ENCODE assay signal across 21 cellular contexts in genomic region chr5:159450417-159450816, GRCh38.
"Had no signal": no experiment of that assay in that cellular context is flagged by ENCODE, and none has a peak within 500 bp of the region (broad histone marks: within the 10 kb centered on the region; RNA-seq: fewer than 3 reads in every experiment).

No MANE protein-coding gene starts in this region.

- H3K27me3 ChIP-seq: brain microvascular endothelial cell, upper lobe of left lung had no signal

- FAIRE-seq: kidney had no signal

- DNase-seq: activated B cell treated with CpG ODN at 0.5 μM for 24 hours; activated CD4-positive, alpha-beta memory T cell treated with anti-CD3 and anti-CD28 coated beads for 36 hours; activated CD4-positive, alpha-beta T cell treated with anti-CD3 and anti-CD28 coated beads for 4 hours; activated gamma-delta T cell; activated naive CD4-positive, alpha-beta T cell treated with anti-CD3 and anti-CD28 coated beads, Interleukin-2, amount 50 U/mL, for 16 hours; activated T-cell treated with anti-CD3 and anti-CD28 coated beads for 4 hours; brain microvascular endothelial cell; cerebellar nuclear complex; cortex of kidney; kidney; midbrain; natural killer cell; stimulated activated CD4-positive, alpha-beta T cell treated with anti-CD3 and anti-CD28 coated beads, Interleukin-4, amount 100 ng/mL, for 24 hours; stimulated activated naive CD4-positive, alpha-beta T cell treated with Interleukin-2 at 50 U/mL for 16 hours; upper lobe of left lung had no signal

- H3K27ac Mint-ChIP-seq: activated B cell treated with CpG ODN at 0.5 μM for 24 hours; activated CD4-positive, alpha-beta memory T cell treated with anti-CD3 and anti-CD28 coated beads for 36 hours; activated T-helper 1 cell treated with anti-CD3 and anti-CD28 coated beads, Interleukin-12 subunit alpha, Interleukin-12 subunit beta, Interleukin-2, Interleukin-4 antibody, amounts not matched to agents 30 ng/mL and 10 ng/mL and 1 ng/mL, durations not matched to agents 14 hours and 24 hours and 36 hours; natural killer cell; T-helper 1 cell treated with Interleukin-12 subunit alpha and Interleukin-12 subunit beta and Interleukin-4 antibody, amounts not matched to agents 30 μg/mL and 1 μg/mL, for 36 hours had no signal

- H3K4me1 ChIP-seq: prostate gland had no signal

- H3K9me3 Mint-ChIP-seq: activated B cell treated with CpG ODN at 0.5 μM for 24 hours; activated CD4-positive, alpha-beta memory T cell treated with anti-CD3 and anti-CD28 coated beads for 36 hours; activated T-helper 1 cell treated with anti-CD3 and anti-CD28 coated beads, Interleukin-12 subunit alpha, Interleukin-12 subunit beta, Interleukin-2, Interleukin-4 antibody, amounts not matched to agents 30 ng/mL and 10 ng/mL and 1 ng/mL, durations not matched to agents 14 hours and 24 hours and 36 hours; natural killer cell; T-helper 1 cell treated with Interleukin-12 subunit alpha and Interleukin-12 subunit beta and Interleukin-4 antibody, amounts not matched to agents 30 μg/mL and 1 μg/mL, for 36 hours had no signal

- H3K36me3 ChIP-seq: brain microvascular endothelial cell, gastroesophageal sphincter, prostate gland, thoracic aorta, upper lobe of left lung had no signal

- H3K4me3 ChIP-seq: gastroesophageal sphincter, prostate gland, thoracic aorta, upper lobe of left lung had no signal

- H3K27me3 Mint-ChIP-seq: activated B cell treated with CpG ODN at 0.5 μM for 24 hours had no signal

- H3K36me3 Mint-ChIP-seq: activated CD4-positive, alpha-beta memory T cell treated with anti-CD3 and anti-CD28 coated beads for 36 hours; natural killer cell had no signal

- H3K4me3 Mint-ChIP-seq: activated B cell treated with CpG ODN at 0.5 μM for 24 hours; activated CD4-positive, alpha-beta memory T cell treated with anti-CD3 and anti-CD28 coated beads for 36 hours; activated T-helper 1 cell treated with anti-CD3 and anti-CD28 coated beads, Interleukin-12 subunit alpha, Interleukin-12 subunit beta, Interleukin-2, Interleukin-4 antibody, amounts not matched to agents 30 ng/mL and 10 ng/mL and 1 ng/mL, durations not matched to agents 14 hours and 24 hours and 36 hours; natural killer cell; T-helper 1 cell treated with Interleukin-12 subunit alpha and Interleukin-12 subunit beta and Interleukin-4 antibody, amounts not matched to agents 30 μg/mL and 1 μg/mL, for 36 hours had no signal

- ATAC-seq: natural killer cell had no signal

- H3K27ac ChIP-seq: epithelial cell of prostate, prostate gland, upper lobe of left lung had no signal

- H3K9me3 ChIP-seq: gastroesophageal sphincter, prostate gland, thoracic aorta, upper lobe of left lung had no signal
